In genomic region chr12:100494026-100494425, GRCh38 we compare ENCODE assay signal across 1 cellular context.
TF ChIP-seq lines count a peak whose summit lies in the region.

No MANE protein-coding gene starts in this region.

TF ChIP-seq in HepG2, 621 proteins besides CTCF, POLR2A, EP300 and RAD21 (continued from another document):
- TF ChIP-seq, protein P1, sequence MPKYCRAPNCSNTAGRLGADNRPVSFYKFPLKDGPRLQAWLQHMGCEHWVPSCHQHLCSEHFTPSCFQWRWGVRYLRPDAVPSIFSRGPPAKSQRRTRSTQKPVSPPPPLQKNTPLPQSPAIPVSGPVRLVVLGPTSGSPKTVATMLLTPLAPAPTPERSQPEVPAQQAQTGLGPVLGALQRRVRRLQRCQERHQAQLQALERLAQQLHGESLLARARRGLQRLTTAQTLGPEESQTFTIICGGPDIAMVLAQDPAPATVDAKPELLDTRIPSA (CRISPR knock-in tag; IDR thresholded peaks at IDR 0.05; ENCODE audit: borderline replicate concordance): no peak
- TF ChIP-seq, protein P2, sequence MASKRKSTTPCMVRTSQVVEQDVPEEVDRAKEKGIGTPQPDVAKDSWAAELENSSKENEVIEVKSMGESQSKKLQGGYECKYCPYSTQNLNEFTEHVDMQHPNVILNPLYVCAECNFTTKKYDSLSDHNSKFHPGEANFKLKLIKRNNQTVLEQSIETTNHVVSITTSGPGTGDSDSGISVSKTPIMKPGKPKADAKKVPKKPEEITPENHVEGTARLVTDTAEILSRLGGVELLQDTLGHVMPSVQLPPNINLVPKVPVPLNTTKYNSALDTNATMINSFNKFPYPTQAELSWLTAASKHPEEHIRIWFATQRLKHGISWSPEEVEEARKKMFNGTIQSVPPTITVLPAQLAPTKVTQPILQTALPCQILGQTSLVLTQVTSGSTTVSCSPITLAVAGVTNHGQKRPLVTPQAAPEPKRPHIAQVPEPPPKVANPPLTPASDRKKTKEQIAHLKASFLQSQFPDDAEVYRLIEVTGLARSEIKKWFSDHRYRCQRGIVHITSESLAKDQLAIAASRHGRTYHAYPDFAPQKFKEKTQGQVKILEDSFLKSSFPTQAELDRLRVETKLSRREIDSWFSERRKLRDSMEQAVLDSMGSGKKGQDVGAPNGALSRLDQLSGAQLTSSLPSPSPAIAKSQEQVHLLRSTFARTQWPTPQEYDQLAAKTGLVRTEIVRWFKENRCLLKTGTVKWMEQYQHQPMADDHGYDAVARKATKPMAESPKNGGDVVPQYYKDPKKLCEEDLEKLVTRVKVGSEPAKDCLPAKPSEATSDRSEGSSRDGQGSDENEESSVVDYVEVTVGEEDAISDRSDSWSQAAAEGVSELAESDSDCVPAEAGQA (IDR thresholded peaks at IDR 0.05; ENCODE audit: low read depth): no peak
- TF ChIP-seq, protein P2 (CRISPR knock-in tag; IDR thresholded peaks at IDR 0.05; ENCODE audit: borderline replicate concordance): no peak
- TF ChIP-seq GFI1 (CRISPR knock-in tag; IDR thresholded peaks at IDR 0.05; ENCODE audit: borderline replicate concordance): no peak
- TF ChIP-seq FOXA1 (IDR thresholded peaks at IDR 0.05): no peak
- no peak for TF ChIP-seq FOXA1 (CRISPR knock-in tag; IDR thresholded peaks at IDR 0.05)
- no peak for TF ChIP-seq ZNF543 (CRISPR knock-in tag; IDR thresholded peaks at IDR 0.05)
- TF ChIP-seq ZNF629 (CRISPR knock-in tag; conservative IDR thresholded peaks at IDR 0.05): no peak
- TF ChIP-seq TBX3 (IDR thresholded peaks at IDR 0.05; ENCODE audit: borderline replicate concordance): no peak
- TF ChIP-seq PAX8 (CRISPR knock-in tag; IDR thresholded peaks at IDR 0.05; ENCODE audit: borderline replicate concordance): no peak
- TF ChIP-seq ZFP90 (CRISPR knock-in tag; IDR thresholded peaks at IDR 0.05; ENCODE audit: borderline replicate concordance): no peak
